ENCODE assay signal across 1 cellular context in the genomic region with DNA sequence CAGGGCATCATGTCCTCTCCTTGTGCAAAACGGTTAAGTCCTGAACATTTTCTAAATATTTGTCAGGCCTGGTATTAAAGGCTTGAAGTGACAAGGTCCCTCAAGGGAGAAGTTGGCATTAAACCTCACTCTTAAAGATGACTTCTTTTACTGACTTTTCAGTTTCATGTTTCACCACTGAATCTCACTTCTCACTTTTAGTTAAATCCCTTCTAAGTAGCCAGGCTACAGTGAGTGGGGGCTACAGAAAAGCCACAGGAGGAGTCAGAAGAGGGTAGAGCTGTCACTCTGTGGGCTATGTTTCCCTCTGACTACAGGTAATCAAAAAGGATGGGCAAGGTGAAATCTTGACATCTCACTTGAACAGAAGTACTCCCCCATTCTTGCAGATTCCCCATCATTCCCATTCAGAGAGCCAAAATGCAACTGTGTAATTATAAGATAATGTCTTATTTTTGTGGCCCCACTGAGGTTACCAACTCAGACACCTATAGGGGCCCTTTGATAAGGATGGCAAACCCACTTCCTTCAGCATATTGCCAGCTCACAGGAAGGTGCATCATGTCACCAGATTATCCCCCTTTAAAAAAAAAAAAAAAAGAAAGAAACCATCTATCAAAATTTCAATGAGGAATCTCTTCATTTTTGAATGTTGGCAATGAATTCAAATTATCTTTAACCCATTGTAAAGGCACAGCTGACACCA.
TF ChIP-seq lines count a peak whose summit lies in the region.

No MANE protein-coding gene starts in this region.

TF ChIP-seq in GM12878, 131 proteins besides CTCF, POLR2A, EP300 and RAD21 (continued from another document and continues in another):
- TF ChIP-seq, protein P1, sequence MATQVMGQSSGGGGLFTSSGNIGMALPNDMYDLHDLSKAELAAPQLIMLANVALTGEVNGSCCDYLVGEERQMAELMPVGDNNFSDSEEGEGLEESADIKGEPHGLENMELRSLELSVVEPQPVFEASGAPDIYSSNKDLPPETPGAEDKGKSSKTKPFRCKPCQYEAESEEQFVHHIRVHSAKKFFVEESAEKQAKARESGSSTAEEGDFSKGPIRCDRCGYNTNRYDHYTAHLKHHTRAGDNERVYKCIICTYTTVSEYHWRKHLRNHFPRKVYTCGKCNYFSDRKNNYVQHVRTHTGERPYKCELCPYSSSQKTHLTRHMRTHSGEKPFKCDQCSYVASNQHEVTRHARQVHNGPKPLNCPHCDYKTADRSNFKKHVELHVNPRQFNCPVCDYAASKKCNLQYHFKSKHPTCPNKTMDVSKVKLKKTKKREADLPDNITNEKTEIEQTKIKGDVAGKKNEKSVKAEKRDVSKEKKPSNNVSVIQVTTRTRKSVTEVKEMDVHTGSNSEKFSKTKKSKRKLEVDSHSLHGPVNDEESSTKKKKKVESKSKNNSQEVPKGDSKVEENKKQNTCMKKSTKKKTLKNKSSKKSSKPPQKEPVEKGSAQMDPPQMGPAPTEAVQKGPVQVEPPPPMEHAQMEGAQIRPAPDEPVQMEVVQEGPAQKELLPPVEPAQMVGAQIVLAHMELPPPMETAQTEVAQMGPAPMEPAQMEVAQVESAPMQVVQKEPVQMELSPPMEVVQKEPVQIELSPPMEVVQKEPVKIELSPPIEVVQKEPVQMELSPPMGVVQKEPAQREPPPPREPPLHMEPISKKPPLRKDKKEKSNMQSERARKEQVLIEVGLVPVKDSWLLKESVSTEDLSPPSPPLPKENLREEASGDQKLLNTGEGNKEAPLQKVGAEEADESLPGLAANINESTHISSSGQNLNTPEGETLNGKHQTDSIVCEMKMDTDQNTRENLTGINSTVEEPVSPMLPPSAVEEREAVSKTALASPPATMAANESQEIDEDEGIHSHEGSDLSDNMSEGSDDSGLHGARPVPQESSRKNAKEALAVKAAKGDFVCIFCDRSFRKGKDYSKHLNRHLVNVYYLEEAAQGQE (IDR thresholded peaks at IDR 0.05; ENCODE audit: low read depth, low read length): no peak
- TF ChIP-seq MEF2B (IDR thresholded peaks at IDR 0.05; ENCODE audit: partially characterized antibody, poor library complexity, severe bottlenecking) (peak; percentile 73), BMI1 (IDR thresholded peaks at IDR 0.05; ENCODE audit: borderline replicate concordance) (peak; percentile 45; the same call in 1 of the 2 replicates), SUPT20H (IDR thresholded peaks at IDR 0.05; ENCODE audit: borderline replicate concordance, control insufficient read depth, low read depth, low read length) (no peak), DPF2 (IDR thresholded peaks at IDR 0.05) (peak; percentile 57; the same call in 1 of the 2 replicates), SRF (IDR thresholded peaks at IDR 0.05; ENCODE audit: low read depth in 2 of 2, low read length in 2 of 2) (no peak), MEF2A (IDR thresholded peaks at IDR 0.05; ENCODE audit: insufficient read depth, low read depth, low read length) (0 out of 2 replicates have a peak, but pooled peaks have one; percentile 17), KAT2A (conservative IDR thresholded peaks at IDR 0.05; ENCODE audit: control insufficient read depth, low read depth, low read length) (no peak), CHD1 (IDR thresholded peaks at IDR 0.05; ENCODE audit: low read depth, low read length) (no peak), RB1 (IDR thresholded peaks at IDR 0.05; ENCODE audit: borderline replicate concordance) (no peak), MTA2 (IDR thresholded peaks at IDR 0.05; ENCODE audit: low read depth) (peak; percentile 67; the same call in 1 of the 2 replicates), YBX1 (IDR thresholded peaks at IDR 0.05) (no peak), PAX5 (IDR thresholded peaks at IDR 0.05; ENCODE audit: borderline replicate concordance, low read depth, low read length) (peak; percentile 43; the same call in 1 of the 2 replicates), BACH1 (IDR thresholded peaks at IDR 0.05; ENCODE audit: borderline replicate concordance) (0 out of 2 replicates have a peak, but pooled peaks have one; percentile 10), PML (IDR thresholded peaks at IDR 0.05; ENCODE audit: low read length) (no peak), POLR2AphosphoS2 (IDR thresholded peaks at IDR 0.05; ENCODE audit: low read depth, low read length) (no peak), HDAC2 (IDR thresholded peaks at IDR 0.05) (no peak), IKZF1 (conservative IDR thresholded peaks at IDR 0.05) (peak; percentile 63), RAD51 (IDR thresholded peaks at IDR 0.05) (no peak), NRF1 (conservative IDR thresholded peaks at IDR 0.05; ENCODE audit: low read depth, low read length) (no peak), TAF1 (IDR thresholded peaks at IDR 0.05; ENCODE audit: borderline replicate concordance, low read depth, low read length) (no peak), NFYA (IDR thresholded peaks at IDR 0.05; ENCODE audit: borderline replicate concordance, low read depth, low read length) (no peak), IKZF2 (IDR thresholded peaks at IDR 0.05) (peak; percentile 63 to 68; a peak in 3 of 4 replicates), BCL11A (IDR thresholded peaks at IDR 0.05; ENCODE audit: low read depth, low read length) (0 out of 2 replicates have a peak, but pooled peaks have one; percentile 27), STAT3 (IDR thresholded peaks at IDR 0.05; ENCODE audit: low read depth, low read length) (no peak), TBL1XR1 (IDR thresholded peaks at IDR 0.05; ENCODE audit: low read depth, low read length) (no peak), ZNF217 (IDR thresholded peaks at IDR 0.05) (peak; percentile 93), ZNF622 (IDR thresholded peaks at IDR 0.05) (no peak), FOXK2 (IDR thresholded peaks at IDR 0.05) (no peak), SMAD1 (IDR thresholded peaks at IDR 0.05; ENCODE audit: low read depth, partially characterized antibody) (no peak), GATAD2B (conservative IDR thresholded peaks at IDR 0.05; ENCODE audit: low read depth) (no peak; the same call in 1 of the 2 replicates), NR2F1 (conservative IDR thresholded peaks at IDR 0.05) (peak; percentile 86), SPI1 (IDR thresholded peaks at IDR 0.05; ENCODE audit: borderline replicate concordance, insufficient read depth, low read depth, low read length) (peak; percentile 88), NFXL1 (IDR thresholded peaks at IDR 0.05; ENCODE audit: borderline replicate concordance) (no peak), TCF12 (IDR thresholded peaks at IDR 0.05; ENCODE audit: low read depth, low read length) (no peak), RCOR1 (conservative IDR thresholded peaks at IDR 0.05; ENCODE audit: low read depth, low read length) (no peak), ZNF24 (IDR thresholded peaks at IDR 0.05) (0 out of 2 replicates have a peak, but pooled peaks have one; percentile 19), NR2C1 (IDR thresholded peaks at IDR 0.05) (no peak), ZZZ3 (IDR thresholded peaks at IDR 0.05; ENCODE audit: control insufficient read depth, insufficient read length, low read depth) (no peak), MYC (IDR thresholded peaks at IDR 0.05; ENCODE audit: insufficient read depth, insufficient read length, insufficient replicate concordance, low read length, severe bottlenecking) (no peak), JUND (IDR thresholded peaks at IDR 0.05; ENCODE audit: low read depth, low read length) (no peak)
- TF ChIP-seq, protein P2, sequence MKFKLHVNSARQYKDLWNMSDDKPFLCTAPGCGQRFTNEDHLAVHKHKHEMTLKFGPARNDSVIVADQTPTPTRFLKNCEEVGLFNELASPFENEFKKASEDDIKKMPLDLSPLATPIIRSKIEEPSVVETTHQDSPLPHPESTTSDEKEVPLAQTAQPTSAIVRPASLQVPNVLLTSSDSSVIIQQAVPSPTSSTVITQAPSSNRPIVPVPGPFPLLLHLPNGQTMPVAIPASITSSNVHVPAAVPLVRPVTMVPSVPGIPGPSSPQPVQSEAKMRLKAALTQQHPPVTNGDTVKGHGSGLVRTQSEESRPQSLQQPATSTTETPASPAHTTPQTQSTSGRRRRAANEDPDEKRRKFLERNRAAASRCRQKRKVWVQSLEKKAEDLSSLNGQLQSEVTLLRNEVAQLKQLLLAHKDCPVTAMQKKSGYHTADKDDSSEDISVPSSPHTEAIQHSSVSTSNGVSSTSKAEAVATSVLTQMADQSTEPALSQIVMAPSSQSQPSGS (IDR thresholded peaks at IDR 0.05; ENCODE audit: low read length): no peak
- TF ChIP-seq, protein P3, sequence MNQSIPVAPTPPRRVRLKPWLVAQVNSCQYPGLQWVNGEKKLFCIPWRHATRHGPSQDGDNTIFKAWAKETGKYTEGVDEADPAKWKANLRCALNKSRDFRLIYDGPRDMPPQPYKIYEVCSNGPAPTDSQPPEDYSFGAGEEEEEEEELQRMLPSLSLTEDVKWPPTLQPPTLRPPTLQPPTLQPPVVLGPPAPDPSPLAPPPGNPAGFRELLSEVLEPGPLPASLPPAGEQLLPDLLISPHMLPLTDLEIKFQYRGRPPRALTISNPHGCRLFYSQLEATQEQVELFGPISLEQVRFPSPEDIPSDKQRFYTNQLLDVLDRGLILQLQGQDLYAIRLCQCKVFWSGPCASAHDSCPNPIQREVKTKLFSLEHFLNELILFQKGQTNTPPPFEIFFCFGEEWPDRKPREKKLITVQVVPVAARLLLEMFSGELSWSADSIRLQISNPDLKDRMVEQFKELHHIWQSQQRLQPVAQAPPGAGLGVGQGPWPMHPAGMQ (IDR thresholded peaks at IDR 0.05; ENCODE audit: borderline replicate concordance): no peak
- TF ChIP-seq, protein P4, sequence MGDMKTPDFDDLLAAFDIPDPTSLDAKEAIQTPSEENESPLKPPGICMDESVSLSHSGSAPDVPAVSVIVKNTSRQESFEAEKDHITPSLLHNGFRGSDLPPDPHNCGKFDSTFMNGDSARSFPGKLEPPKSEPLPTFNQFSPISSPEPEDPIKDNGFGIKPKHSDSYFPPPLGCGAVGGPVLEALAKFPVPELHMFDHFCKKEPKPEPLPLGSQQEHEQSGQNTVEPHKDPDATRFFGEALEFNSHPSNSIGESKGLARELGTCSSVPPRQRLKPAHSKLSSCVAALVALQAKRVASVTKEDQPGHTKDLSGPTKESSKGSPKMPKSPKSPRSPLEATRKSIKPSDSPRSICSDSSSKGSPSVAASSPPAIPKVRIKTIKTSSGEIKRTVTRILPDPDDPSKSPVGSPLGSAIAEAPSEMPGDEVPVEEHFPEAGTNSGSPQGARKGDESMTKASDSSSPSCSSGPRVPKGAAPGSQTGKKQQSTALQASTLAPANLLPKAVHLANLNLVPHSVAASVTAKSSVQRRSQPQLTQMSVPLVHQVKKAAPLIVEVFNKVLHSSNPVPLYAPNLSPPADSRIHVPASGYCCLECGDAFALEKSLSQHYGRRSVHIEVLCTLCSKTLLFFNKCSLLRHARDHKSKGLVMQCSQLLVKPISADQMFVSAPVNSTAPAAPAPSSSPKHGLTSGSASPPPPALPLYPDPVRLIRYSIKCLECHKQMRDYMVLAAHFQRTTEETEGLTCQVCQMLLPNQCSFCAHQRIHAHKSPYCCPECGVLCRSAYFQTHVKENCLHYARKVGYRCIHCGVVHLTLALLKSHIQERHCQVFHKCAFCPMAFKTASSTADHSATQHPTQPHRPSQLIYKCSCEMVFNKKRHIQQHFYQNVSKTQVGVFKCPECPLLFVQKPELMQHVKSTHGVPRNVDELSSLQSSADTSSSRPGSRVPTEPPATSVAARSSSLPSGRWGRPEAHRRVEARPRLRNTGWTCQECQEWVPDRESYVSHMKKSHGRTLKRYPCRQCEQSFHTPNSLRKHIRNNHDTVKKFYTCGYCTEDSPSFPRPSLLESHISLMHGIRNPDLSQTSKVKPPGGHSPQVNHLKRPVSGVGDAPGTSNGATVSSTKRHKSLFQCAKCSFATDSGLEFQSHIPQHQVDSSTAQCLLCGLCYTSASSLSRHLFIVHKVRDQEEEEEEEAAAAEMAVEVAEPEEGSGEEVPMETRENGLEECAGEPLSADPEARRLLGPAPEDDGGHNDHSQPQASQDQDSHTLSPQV (IDR thresholded peaks at IDR 0.05): no peak
- TF ChIP-seq, protein P5, sequence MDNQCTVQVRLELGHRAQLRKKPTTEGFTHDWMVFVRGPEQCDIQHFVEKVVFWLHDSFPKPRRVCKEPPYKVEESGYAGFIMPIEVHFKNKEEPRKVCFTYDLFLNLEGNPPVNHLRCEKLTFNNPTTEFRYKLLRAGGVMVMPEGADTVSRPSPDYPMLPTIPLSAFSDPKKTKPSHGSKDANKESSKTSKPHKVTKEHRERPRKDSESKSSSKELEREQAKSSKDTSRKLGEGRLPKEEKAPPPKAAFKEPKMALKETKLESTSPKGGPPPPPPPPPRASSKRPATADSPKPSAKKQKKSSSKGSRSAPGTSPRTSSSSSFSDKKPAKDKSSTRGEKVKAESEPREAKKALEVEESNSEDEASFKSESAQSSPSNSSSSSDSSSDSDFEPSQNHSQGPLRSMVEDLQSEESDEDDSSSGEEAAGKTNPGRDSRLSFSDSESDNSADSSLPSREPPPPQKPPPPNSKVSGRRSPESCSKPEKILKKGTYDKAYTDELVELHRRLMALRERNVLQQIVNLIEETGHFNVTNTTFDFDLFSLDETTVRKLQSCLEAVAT (IDR thresholded peaks at IDR 0.05): 0 out of 2 replicates have a peak, but pooled peaks have one; percentile 36
- TF ChIP-seq, protein P6, sequence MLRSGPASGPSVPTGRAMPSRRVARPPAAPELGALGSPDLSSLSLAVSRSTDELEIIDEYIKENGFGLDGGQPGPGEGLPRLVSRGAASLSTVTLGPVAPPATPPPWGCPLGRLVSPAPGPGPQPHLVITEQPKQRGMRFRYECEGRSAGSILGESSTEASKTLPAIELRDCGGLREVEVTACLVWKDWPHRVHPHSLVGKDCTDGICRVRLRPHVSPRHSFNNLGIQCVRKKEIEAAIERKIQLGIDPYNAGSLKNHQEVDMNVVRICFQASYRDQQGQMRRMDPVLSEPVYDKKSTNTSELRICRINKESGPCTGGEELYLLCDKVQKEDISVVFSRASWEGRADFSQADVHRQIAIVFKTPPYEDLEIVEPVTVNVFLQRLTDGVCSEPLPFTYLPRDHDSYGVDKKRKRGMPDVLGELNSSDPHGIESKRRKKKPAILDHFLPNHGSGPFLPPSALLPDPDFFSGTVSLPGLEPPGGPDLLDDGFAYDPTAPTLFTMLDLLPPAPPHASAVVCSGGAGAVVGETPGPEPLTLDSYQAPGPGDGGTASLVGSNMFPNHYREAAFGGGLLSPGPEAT (IDR thresholded peaks at IDR 0.05; ENCODE audit: low read depth): 0 out of 2 replicates have a peak, but pooled peaks have one; percentile 12
- TF ChIP-seq, protein P7, sequence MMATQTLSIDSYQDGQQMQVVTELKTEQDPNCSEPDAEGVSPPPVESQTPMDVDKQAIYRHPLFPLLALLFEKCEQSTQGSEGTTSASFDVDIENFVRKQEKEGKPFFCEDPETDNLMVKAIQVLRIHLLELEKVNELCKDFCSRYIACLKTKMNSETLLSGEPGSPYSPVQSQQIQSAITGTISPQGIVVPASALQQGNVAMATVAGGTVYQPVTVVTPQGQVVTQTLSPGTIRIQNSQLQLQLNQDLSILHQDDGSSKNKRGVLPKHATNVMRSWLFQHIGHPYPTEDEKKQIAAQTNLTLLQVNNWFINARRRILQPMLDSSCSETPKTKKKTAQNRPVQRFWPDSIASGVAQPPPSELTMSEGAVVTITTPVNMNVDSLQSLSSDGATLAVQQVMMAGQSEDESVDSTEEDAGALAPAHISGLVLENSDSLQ (IDR thresholded peaks at IDR 0.05): peak; percentile 89
- TF ChIP-seq, protein P8, sequence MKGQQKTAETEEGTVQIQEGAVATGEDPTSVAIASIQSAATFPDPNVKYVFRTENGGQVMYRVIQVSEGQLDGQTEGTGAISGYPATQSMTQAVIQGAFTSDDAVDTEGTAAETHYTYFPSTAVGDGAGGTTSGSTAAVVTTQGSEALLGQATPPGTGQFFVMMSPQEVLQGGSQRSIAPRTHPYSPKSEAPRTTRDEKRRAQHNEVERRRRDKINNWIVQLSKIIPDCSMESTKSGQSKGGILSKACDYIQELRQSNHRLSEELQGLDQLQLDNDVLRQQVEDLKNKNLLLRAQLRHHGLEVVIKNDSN (IDR thresholded peaks at IDR 0.05; ENCODE audit: borderline replicate concordance, extremely low read length, insufficient read depth, low read depth, low read length): no peak
